8 cellular contexts compared by ENCODE assay signal in the genomic region with DNA sequence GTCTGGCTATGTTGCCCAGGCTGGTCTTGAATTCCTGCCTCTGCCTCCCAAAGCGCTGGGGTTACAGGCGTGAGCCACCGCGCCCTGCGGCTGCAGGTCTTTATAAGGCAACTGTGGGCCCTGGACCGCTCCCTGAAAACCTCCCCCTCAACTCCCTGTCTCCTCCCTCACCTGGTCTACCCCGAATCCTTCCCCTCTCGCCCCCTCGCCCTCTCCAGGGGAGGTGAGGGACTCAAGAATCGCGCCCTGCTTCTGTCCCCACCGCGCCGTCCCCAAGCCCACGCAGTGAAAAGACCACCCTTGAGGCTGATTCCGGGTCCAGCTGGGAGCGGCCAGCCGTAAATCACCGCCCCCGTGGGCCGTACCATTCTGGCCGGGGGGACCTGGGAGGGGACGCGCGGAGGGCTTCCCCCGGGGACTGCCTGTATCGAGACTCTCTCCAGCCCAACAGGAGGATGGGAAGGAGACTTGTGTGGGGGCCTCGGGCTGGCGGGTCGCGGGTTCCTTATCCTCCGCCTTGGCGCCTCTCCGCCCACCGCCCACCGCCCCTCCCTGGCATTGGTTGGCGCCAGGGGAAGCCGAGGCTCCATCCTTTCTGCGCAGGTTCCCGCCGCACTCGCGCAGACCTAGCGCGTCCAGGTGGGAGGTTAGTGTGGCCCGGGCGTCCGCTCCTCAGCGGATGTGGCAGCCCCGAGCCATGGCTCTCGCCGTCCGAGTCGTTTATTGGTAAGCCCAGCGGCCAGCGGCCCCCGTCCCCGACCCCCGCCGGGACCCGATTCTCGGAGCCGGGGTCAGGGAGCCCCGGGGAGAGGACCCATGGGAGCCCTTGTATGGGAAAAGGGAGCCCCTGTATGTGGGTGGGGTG.
DNase-seq lines count a peak whose midpoint lies in the region; ATAC-seq, FAIRE-seq and TF ChIP-seq lines count a peak whose summit lies in the region.

A gene (plus strand): TSS at position 615 of the 865 bp plus-strand sequence. CDS start 83 bp downstream, at position 698.

- H3K27me3 ChIP-seq in neuron (ENCODE audit: insufficient read depth, low read length) (no peaks in the 10 kb centered on the region), subcutaneous abdominal adipose tissue (ENCODE audit: control insufficient read depth in 5 of 5, insufficient read depth in 4 of 5, low read length in 5 of 5) (no peaks in the 10 kb centered on the region)

- peak; percentile 74 for ATAC-seq in GM21737 (IDR thresholded peaks at IDR 0.05; ENCODE audit: unreplicated experiment)

- DNase-seq in D721Med (ENCODE audit: insufficient read length, low spot score) (peak; percentile 91), LNCaP clone FGC (ENCODE audit: low read depth) (peak; percentile 14), SHP77 treated with DMSO at 0.1 percent for 48 hours (lab: John Stamatoyannopoulos, UW) (peak; percentile 60), foreskin melanocyte (peak; percentile 60)
- peak; percentile 59 for DNase-seq in activated gamma-delta T cell treated with anti-CD3 and anti-CD28 coated beads, Interleukin-2, amount 50 U/mL, for 16 hours (ENCODE audit: low read depth)

- H3K9ac ChIP-seq in subcutaneous abdominal adipose tissue (ENCODE audit: low read length in 5 of 5), result peak within 1 kb of the TSS; percentile 83 to 90 (median 87)

- peaks cover 23% of the 10 kb centered on the region for H3K36me3 ChIP-seq in neuron (ENCODE audit: insufficient read depth, low read length)
- peaks cover 0 to 20% (median 14%) of the 10 kb centered on the region in 5 donors for H3K36me3 ChIP-seq in subcutaneous abdominal adipose tissue (ENCODE audit: control insufficient read depth in 5 of 5, insufficient read depth in 5 of 5, low read length in 5 of 5)

- peak within 1 kb of the TSS; percentile 64 for H3K4me3 ChIP-seq in LNCaP clone FGC (ENCODE audit: low read depth, low read length)
- H3K4me3 ChIP-seq in neuron (ENCODE audit: low read length), result peak within 1 kb of the TSS; percentile 80
- H3K4me3 ChIP-seq in subcutaneous abdominal adipose tissue (ENCODE audit: low read depth in 1 of 5, low read length in 5 of 5), result peak within 1 kb of the TSS; percentile 82 to 87 (median 84)

- TF ChIP-seq CTCF in D721Med (IDR thresholded peaks at IDR 0.05; ENCODE audit: insufficient read depth, missing control alignments) (no peak), LNCaP clone FGC (IDR thresholded peaks at IDR 0.05; ENCODE audit: control insufficient read depth, extremely low read depth, insufficient read depth) (no peak)

- no peak for FAIRE-seq in D721Med (lab: Jason Lieb, UNC)

- peak within 1 kb of the TSS; percentile 91 for H2AFZ ChIP-seq in neuron (ENCODE audit: low read depth, low read length)

- H3K4me1 ChIP-seq in neuron (ENCODE audit: insufficient read depth, low read length) (peaks cover 17% of the 10 kb centered on the region), subcutaneous abdominal adipose tissue (ENCODE audit: control insufficient read depth in 5 of 5, insufficient read depth in 5 of 5, low read length in 5 of 5) (peaks cover 9 to 55% (median 38%) of the 10 kb centered on the region in 5 donors)

- H3K9me3 ChIP-seq in neuron (ENCODE audit: low read length), result no peaks in the 10 kb centered on the region
- no peaks in the 10 kb centered on the region for H3K9me3 ChIP-seq in subcutaneous abdominal adipose tissue (ENCODE audit: control insufficient read depth in 5 of 5, low read length in 5 of 5)

- peak within 1 kb of the TSS; percentile 95 for H3K27ac ChIP-seq in subcutaneous abdominal adipose tissue (ENCODE audit: low read depth, low read length)

Comparison
In these comparisons a context has a peak if more than half of its experiments do, and no peak if none do; other contexts are left out.
1. Peak in every context shown above with its lines: DNase-seq, ATAC-seq, H3K4me3 ChIP-seq and H3K27ac ChIP-seq.
2. DNase-seq: peak in every context shown above with its lines; median percentile 91 in D721Med; 60 in SHP77 treated with DMSO at 0.1 percent for 48 hours; 60 in foreskin melanocyte; 59 in activated gamma-delta T cell treated with anti-CD3 and anti-CD28 coated beads, Interleukin-2, amount 50 U/mL, for 16 hours; 14 in LNCaP clone FGC.